1 cellular context compared by ENCODE assay signal in the genomic region with DNA sequence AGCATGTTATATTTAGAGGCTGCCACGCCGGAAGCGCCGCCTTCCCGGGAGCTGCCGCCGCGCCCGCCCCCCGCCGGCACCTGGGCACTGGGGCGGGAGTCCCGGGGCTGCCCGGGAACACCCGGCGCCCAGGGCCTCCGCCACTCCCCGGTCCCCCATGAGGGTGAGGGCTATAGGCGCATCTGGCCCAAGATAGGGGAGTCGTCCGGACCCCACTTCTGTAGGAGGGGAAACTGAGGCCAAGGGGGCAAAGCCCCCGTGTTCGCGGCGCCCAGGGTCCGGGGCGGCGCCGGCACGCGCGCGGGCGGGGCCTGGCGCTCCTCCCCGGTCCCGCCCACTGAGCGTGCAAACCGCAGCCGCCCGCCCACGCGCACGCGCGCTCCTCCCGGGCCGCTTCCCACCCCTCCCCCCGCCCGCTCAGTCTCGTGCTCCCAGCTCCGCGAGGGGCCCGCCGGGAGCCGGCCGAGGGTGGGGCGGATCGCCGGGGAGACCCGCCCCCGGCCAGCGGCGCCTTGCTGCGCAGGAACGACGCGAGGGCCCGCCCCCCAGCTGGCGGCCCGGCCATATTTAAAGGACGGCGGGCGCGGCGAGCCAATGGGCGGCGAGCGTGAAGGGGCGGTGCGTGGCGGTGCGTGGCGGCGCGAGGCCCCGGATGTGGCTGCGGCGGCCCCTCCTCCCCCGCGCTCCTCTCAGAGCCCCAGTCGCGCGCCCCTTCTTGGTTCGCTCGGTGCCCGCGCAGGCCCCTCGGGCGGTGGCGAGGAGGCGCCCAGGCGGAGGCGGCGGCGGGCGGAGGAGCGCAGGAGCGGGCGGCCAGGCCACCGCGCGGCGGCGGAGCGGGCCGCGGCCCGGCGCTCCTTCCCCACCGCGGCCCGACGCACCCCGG.
A peak's percentile ranks its signal among the peaks of the same experiment; 100 is the strongest.
TF ChIP-seq lines count a peak whose summit lies in the region.

A gene (plus strand): TSS at position 700 of the 883 bp plus-strand sequence. CDS start 192 bp downstream, outside the sequence.

TF ChIP-seq in GM12878, 131 proteins besides CTCF, POLR2A, EP300 and RAD21 (continued from another document):
- TF ChIP-seq, protein P1, sequence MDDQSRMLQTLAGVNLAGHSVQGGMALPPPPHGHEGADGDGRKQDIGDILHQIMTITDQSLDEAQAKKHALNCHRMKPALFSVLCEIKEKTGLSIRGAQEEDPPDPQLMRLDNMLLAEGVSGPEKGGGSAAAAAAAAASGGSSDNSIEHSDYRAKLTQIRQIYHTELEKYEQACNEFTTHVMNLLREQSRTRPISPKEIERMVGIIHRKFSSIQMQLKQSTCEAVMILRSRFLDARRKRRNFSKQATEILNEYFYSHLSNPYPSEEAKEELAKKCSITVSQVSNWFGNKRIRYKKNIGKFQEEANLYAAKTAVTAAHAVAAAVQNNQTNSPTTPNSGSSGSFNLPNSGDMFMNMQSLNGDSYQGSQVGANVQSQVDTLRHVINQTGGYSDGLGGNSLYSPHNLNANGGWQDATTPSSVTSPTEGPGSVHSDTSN (IDR thresholded peaks at IDR 0.05; ENCODE audit: insufficient replicate concordance, low read depth, low read length), result peak; percentile 76
- TF ChIP-seq MYC (IDR thresholded peaks at IDR 0.05; ENCODE audit: insufficient read depth, insufficient read length, insufficient replicate concordance, low read length, severe bottlenecking), result peak; percentile 3
- TF ChIP-seq KLF5 (IDR thresholded peaks at IDR 0.05; ENCODE audit: partially characterized antibody), result peak; percentile 68
- TF ChIP-seq HCFC1 (IDR thresholded peaks at IDR 0.05; ENCODE audit: low read length), result peak; percentile 10; the same call in 1 of the 2 replicates
- TF ChIP-seq, protein P2, sequence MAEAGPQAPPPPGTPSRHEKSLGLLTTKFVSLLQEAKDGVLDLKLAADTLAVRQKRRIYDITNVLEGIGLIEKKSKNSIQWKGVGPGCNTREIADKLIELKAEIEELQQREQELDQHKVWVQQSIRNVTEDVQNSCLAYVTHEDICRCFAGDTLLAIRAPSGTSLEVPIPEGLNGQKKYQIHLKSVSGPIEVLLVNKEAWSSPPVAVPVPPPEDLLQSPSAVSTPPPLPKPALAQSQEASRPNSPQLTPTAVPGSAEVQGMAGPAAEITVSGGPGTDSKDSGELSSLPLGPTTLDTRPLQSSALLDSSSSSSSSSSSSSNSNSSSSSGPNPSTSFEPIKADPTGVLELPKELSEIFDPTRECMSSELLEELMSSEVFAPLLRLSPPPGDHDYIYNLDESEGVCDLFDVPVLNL (IDR thresholded peaks at IDR 0.05; ENCODE audit: low read depth, low read length), result peak; percentile 93
- TF ChIP-seq TBL1XR1 (IDR thresholded peaks at IDR 0.05; ENCODE audit: low read depth, low read length), result peak; percentile 21; the same call in 1 of the 2 replicates
- TF ChIP-seq, protein P3, sequence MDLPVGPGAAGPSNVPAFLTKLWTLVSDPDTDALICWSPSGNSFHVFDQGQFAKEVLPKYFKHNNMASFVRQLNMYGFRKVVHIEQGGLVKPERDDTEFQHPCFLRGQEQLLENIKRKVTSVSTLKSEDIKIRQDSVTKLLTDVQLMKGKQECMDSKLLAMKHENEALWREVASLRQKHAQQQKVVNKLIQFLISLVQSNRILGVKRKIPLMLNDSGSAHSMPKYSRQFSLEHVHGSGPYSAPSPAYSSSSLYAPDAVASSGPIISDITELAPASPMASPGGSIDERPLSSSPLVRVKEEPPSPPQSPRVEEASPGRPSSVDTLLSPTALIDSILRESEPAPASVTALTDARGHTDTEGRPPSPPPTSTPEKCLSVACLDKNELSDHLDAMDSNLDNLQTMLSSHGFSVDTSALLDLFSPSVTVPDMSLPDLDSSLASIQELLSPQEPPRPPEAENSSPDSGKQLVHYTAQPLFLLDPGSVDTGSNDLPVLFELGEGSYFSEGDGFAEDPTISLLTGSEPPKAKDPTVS (IDR thresholded peaks at IDR 0.05; ENCODE audit: low read depth, low read length), result no peak
- TF ChIP-seq SMAD5 (IDR thresholded peaks at IDR 0.05; ENCODE audit: low read depth), result no peak
- no peak for TF ChIP-seq ASH2L (IDR thresholded peaks at IDR 0.05; ENCODE audit: borderline replicate concordance, low read depth)
- TF ChIP-seq, protein P4, sequence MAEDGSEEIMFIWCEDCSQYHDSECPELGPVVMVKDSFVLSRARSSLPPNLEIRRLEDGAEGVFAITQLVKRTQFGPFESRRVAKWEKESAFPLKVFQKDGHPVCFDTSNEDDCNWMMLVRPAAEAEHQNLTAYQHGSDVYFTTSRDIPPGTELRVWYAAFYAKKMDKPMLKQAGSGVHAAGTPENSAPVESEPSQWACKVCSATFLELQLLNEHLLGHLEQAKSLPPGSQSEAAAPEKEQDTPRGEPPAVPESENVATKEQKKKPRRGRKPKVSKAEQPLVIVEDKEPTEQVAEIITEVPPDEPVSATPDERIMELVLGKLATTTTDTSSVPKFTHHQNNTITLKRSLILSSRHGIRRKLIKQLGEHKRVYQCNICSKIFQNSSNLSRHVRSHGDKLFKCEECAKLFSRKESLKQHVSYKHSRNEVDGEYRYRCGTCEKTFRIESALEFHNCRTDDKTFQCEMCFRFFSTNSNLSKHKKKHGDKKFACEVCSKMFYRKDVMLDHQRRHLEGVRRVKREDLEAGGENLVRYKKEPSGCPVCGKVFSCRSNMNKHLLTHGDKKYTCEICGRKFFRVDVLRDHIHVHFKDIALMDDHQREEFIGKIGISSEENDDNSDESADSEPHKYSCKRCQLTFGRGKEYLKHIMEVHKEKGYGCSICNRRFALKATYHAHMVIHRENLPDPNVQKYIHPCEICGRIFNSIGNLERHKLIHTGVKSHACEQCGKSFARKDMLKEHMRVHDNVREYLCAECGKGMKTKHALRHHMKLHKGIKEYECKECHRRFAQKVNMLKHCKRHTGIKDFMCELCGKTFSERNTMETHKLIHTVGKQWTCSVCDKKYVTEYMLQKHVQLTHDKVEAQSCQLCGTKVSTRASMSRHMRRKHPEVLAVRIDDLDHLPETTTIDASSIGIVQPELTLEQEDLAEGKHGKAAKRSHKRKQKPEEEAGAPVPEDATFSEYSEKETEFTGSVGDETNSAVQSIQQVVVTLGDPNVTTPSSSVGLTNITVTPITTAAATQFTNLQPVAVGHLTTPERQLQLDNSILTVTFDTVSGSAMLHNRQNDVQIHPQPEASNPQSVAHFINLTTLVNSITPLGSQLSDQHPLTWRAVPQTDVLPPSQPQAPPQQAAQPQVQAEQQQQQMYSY (CRISPR knock-in tag; IDR thresholded peaks at IDR 0.05), result no peak
- TF ChIP-seq NFIC (IDR thresholded peaks at IDR 0.05; ENCODE audit: low read depth, low read length), result no peak
- peak; percentile 69; the same call in 1 of the 2 replicates for TF ChIP-seq NR2F1 (conservative IDR thresholded peaks at IDR 0.05)
- TF ChIP-seq YY1 (IDR thresholded peaks at IDR 0.05; ENCODE audit: low read depth, low read length), result peak; percentile 91
- TF ChIP-seq EGR1 (IDR thresholded peaks at IDR 0.05; ENCODE audit: borderline replicate concordance in 1 of 2, low read depth in 2 of 2, low read length in 2 of 2), result peak in 1 of 2 experiments; percentile 96; a peak in 2 of 3 replicates
- peak; percentile 78 for TF ChIP-seq RELA (IDR thresholded peaks at IDR 0.05; ENCODE audit: borderline replicate concordance, partially characterized antibody)
- TF ChIP-seq, protein P5, sequence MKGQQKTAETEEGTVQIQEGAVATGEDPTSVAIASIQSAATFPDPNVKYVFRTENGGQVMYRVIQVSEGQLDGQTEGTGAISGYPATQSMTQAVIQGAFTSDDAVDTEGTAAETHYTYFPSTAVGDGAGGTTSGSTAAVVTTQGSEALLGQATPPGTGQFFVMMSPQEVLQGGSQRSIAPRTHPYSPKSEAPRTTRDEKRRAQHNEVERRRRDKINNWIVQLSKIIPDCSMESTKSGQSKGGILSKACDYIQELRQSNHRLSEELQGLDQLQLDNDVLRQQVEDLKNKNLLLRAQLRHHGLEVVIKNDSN (IDR thresholded peaks at IDR 0.05; ENCODE audit: borderline replicate concordance, extremely low read length, insufficient read depth, low read depth, low read length), result peak; percentile 22
- TF ChIP-seq, protein P6, sequence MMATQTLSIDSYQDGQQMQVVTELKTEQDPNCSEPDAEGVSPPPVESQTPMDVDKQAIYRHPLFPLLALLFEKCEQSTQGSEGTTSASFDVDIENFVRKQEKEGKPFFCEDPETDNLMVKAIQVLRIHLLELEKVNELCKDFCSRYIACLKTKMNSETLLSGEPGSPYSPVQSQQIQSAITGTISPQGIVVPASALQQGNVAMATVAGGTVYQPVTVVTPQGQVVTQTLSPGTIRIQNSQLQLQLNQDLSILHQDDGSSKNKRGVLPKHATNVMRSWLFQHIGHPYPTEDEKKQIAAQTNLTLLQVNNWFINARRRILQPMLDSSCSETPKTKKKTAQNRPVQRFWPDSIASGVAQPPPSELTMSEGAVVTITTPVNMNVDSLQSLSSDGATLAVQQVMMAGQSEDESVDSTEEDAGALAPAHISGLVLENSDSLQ (IDR thresholded peaks at IDR 0.05), result no peak
- TF ChIP-seq LARP7 (IDR thresholded peaks at IDR 0.05), result peak; percentile 55
- 0 out of 2 replicates have a peak, but pooled peaks have one; percentile 7 for TF ChIP-seq CBX5 (IDR thresholded peaks at IDR 0.05; ENCODE audit: low read depth)
- TF ChIP-seq JUND (IDR thresholded peaks at IDR 0.05; ENCODE audit: low read depth, low read length), result no peak
- peak; percentile 84 for TF ChIP-seq DPF2 (IDR thresholded peaks at IDR 0.05)
- TF ChIP-seq NR2C2 (IDR thresholded peaks at IDR 0.05; ENCODE audit: borderline replicate concordance, control insufficient read depth, insufficient read length, low read depth), result no peak
